ENCODE assay signal across 8 cellular contexts in the genomic region with DNA sequence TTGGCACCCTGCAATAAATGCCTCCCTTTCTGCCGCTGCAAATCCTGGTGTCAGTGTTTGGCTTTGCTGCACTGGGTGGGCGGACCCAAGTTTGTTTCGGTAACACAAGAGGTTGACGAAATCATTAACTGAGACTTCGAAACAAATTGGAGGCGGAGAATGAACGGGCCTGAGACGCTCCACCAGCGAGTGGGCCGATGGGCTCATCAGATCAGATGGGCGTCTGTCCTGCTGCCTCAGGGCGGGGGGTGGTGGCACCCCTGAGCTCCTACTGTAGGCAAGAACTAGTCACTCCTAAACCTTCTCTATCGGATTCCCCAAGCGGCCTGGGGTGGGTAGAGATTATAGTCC. TPM values are rescaled to one million over a fixed set of nuclear protein-coding genes. Genes with fewer than 3 reads are reported as not detected.
DNase-seq lines count a peak whose midpoint lies in the region; TF ChIP-seq lines count a peak whose summit lies in the region.

No MANE protein-coding gene starts in this region.

- H2BK12ac ChIP-seq in neuronal stem cell (ENCODE audit: low read length) = no peak overlapping the region

- H2BK15ac ChIP-seq in neuronal stem cell (ENCODE audit: low read length) = no peak overlapping the region

- H3K14ac ChIP-seq in neuronal stem cell (ENCODE audit: low read length) = peak overlapping the region; percentile 87

- H3K4me3 Mint-ChIP-seq in activated T-cell treated with anti-CD3 and anti-CD28 coated beads, Interleukin-2, amount 50 U/mL, for 24 hours = peak overlapping the region; percentile 76

- no peak overlapping the region for H3K23ac ChIP-seq in neuronal stem cell (ENCODE audit: low read depth, low read length, poor library complexity)

- H4K91ac ChIP-seq in neuronal stem cell (ENCODE audit: low read depth, low read length, poor library complexity) = no peak overlapping the region

- peak overlapping the region; percentile 73 for H3K4me3 ChIP-seq in WERI-Rb-1 (ENCODE audit: low read depth, low read length)
- H3K4me3 ChIP-seq in neuronal stem cell (ENCODE audit: low read length in 2 of 2) = peak overlapping the region; percentile 83 to 84

- H3K4me1 Mint-ChIP-seq in activated T-cell treated with anti-CD3 and anti-CD28 coated beads, Interleukin-2, amount 50 U/mL, for 24 hours (ENCODE audit: low read depth) = peaks cover 12% of the 10 kb centered on the region

- H3K27me3 ChIP-seq in WERI-Rb-1 (ENCODE audit: insufficient read depth, low read depth, severe bottlenecking) = no peaks in the 10 kb centered on the region
- peaks cover 0 to 3% (median 0%) of the 10 kb centered on the region in 3 experiments for H3K27me3 ChIP-seq in neuronal stem cell (ENCODE audit: control insufficient read depth in 3 of 3, insufficient read depth in 3 of 3, low read depth in 1 of 3, low read length in 3 of 3)

- H2BK5ac ChIP-seq in neuronal stem cell (ENCODE audit: low read length) = no peak overlapping the region

- peaks cover 2% of the 10 kb centered on the region for H3K9me3 Mint-ChIP-seq in activated T-cell treated with anti-CD3 and anti-CD28 coated beads, Interleukin-2, amount 50 U/mL, for 24 hours

- H2AFZ ChIP-seq in neuronal stem cell (ENCODE audit: low read length) = peak overlapping the region; percentile 99

- H3K27ac ChIP-seq in WERI-Rb-1 (peak overlapping the region; percentile 73), neuronal stem cell (replicated peaks; ENCODE audit: low read length) (no peak overlapping the region)

- no peak for TF ChIP-seq CTCF in WERI-Rb-1 (IDR thresholded peaks at IDR 0.05; ENCODE audit: low read depth, low read length)

- H3K36me3 Mint-ChIP-seq in activated T-cell treated with anti-CD3 and anti-CD28 coated beads, Interleukin-2, amount 50 U/mL, for 24 hours (ENCODE audit: low read depth) = no peaks in the 10 kb centered on the region

- no peaks in the 10 kb centered on the region for H3K79me1 ChIP-seq in neuronal stem cell (ENCODE audit: low read depth, low read length)

- no CpG with 5 or more reads among the region's 14 CpGs for WGBS in neuronal stem cell (ENCODE audit: extremely low coverage in 2 of 2, insufficient read length in 2 of 2, insufficient replicate concordance in 1 of 2), 2 donors

- H3K18ac ChIP-seq in neuronal stem cell (ENCODE audit: low read length) = peak overlapping the region; percentile 95

- H3K9me3 ChIP-seq in WERI-Rb-1 (ENCODE audit: severe bottlenecking) (no peaks in the 10 kb centered on the region), neuronal stem cell (replicated peaks in 1 of 2; ENCODE audit: control insufficient read depth in 2 of 2, insufficient read depth in 1 of 2, low read depth in 1 of 2, low read length in 2 of 2) (peaks cover 0 to 7% of the 10 kb centered on the region in 2 donors)

- peak overlapping the region; percentile 71 for H3K9ac ChIP-seq in neuronal stem cell (ENCODE audit: low read depth, low read length, poor library complexity)

- H3K27ac Mint-ChIP-seq in activated T-cell treated with anti-CD3 and anti-CD28 coated beads, Interleukin-2, amount 50 U/mL, for 24 hours = peak overlapping the region; percentile 77

- H3K36me3 ChIP-seq in WERI-Rb-1 (no peaks in the 10 kb centered on the region), neuronal stem cell (replicated peaks in 1 of 2; ENCODE audit: control insufficient read depth in 2 of 2, insufficient read depth in 2 of 2, low read length in 2 of 2) (no peaks in the 10 kb centered on the region)

- no peak overlapping the region for H3K4ac ChIP-seq in neuronal stem cell (ENCODE audit: low read length)

- no peaks in the 10 kb centered on the region for H3K27me3 Mint-ChIP-seq in activated T-cell treated with anti-CD3 and anti-CD28 coated beads, Interleukin-2, amount 50 U/mL, for 24 hours

- H3K4me2 ChIP-seq in neuronal stem cell (ENCODE audit: insufficient read depth, low read length, poor library complexity, severe bottlenecking) = peak overlapping the region; percentile 88

- H3K4me1 ChIP-seq in neuronal stem cell (ENCODE audit: control insufficient read depth in 2 of 2, insufficient read depth in 1 of 2, low read depth in 1 of 2, low read length in 2 of 2) = peaks cover 7 to 18% of the 10 kb centered on the region in 2 donors

- no peak overlapping the region for H4K8ac ChIP-seq in neuronal stem cell (ENCODE audit: low read depth, low read length)

- H2AK5ac ChIP-seq in neuronal stem cell (ENCODE audit: low read depth, low read length) = no peak overlapping the region

- H2BK120ac ChIP-seq in neuronal stem cell (ENCODE audit: low read depth, low read length) = no peak overlapping the region

- peak; percentile 43 for DNase-seq in activated T-cell treated with anti-CD3 and anti-CD28 coated beads, Interleukin-2, amount 50 U/mL, for 24 hours
- no peak for DNase-seq in activated T-cell treated with anti-CD3 and anti-CD28 coated beads, Interleukin-2, amount 50 U/mL, for 1 hour
- DNase-seq in WERI-Rb-1 = peak; percentile 17
- DNase-seq in foreskin melanocyte = peak; percentile 33
- peak; percentile 17 for DNase-seq in neuronal stem cell (ENCODE audit: low spot score)
- DNase-seq in NCI-H345 (lab: John Stamatoyannopoulos, UW) = no peak
- no peak for DNase-seq in NCI-H1417 treated with DMSO at 0.1 percent for 48 hours (lab: John Stamatoyannopoulos, UW)
- no peak for DNase-seq in NAMALWA (ENCODE audit: low spot score)

RNA-seq across cellular contexts. Expression of gene CAPN5, which starts 0.9 kb away (rescaled TPM):
- polyA plus RNA-seq in neuronal stem cell (2013, experiment 1 of 2) = 7.6 TPM
- polyA plus RNA-seq in neuronal stem cell (2013, experiment 2 of 2) = 8.0 TPM

RNA-seq across cellular contexts. Expression of gene B3GNT6, which starts 31.7 kb away (rescaled TPM):
- not detected for polyA plus RNA-seq in neuronal stem cell (2013, experiment 1 of 2)
- polyA plus RNA-seq in neuronal stem cell (2013, experiment 2 of 2) = not detected

RNA-seq across cellular contexts. Expression of gene OMP, which starts 36.8 kb away (rescaled TPM):
- not detected for polyA plus RNA-seq in neuronal stem cell (2013, experiment 1 of 2)
- polyA plus RNA-seq in neuronal stem cell (2013, experiment 2 of 2) = not detected

Comparison
In these comparisons a context has a peak if more than half of its experiments do, and no peak if none do; other contexts are left out.
1. DNase-seq: peak in activated T-cell treated with anti-CD3 and anti-CD28 coated beads, Interleukin-2, amount 50 U/mL, for 24 hours (single experiment), WERI-Rb-1 (single experiment), foreskin melanocyte (single experiment) and neuronal stem cell (single experiment); none in activated T-cell treated with anti-CD3 and anti-CD28 coated beads, Interleukin-2, amount 50 U/mL, for 1 hour (single experiment), NCI-H345 (single experiment), NCI-H1417 treated with DMSO at 0.1 percent for 48 hours (single experiment) and NAMALWA (single experiment).